In the genomic region with DNA sequence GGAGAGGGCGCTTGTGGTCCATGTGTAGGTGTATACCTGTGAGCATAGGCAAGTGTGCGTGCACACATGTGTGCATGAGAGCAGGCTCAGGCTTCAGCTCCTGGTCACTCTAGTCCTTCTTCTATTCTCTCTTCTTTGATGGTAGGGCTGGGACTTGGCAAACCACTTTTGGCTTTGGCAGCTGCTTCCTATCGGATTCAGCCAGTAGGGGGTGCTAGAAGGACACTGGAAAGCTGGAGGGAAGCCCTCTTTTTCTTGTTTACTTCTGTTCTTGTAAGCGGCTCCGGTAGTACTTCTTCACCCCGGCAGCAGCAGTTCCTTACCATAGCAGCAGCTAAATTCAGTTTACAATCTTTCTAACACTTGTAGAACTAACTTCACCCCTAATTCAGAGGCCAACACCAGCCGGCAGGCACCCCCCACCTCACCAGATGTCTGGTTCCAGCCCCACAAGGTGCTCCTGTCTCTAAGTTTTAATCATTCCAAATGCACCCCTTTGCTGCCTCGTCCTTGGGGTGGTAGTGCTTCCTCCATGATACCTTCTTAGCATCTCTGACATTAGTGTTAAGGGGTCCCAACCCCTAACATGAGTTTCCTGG, we compare ENCODE assay signal across 7 cellular contexts. TPM values are rescaled to one million over a fixed set of nuclear protein-coding genes. Genes with fewer than 3 reads are reported as not detected.
A peak's percentile ranks its signal among the peaks of the same experiment; 100 is the strongest.
DNase-seq lines count a peak whose midpoint lies in the region; ATAC-seq, FAIRE-seq and TF ChIP-seq lines count a peak whose summit lies in the region.

No MANE protein-coding gene starts in this region.

- intact Hi-C loops in testis (cut with DNase I; ENCODE audit: low total_unique reads) = loop anchor here (5.0 kb wide), 1 partner anchor 391 kb away; no protein-coding TSS in a partner anchor

- FAIRE-seq in TTC549 (lab: Jason Lieb, UNC) = peak; percentile 43

- 37% methylated on average over 8 of the region's 8 CpGs for WGBS in mesenchymal stem cell
- WGBS in testis, 2 donors = 57 to 65% methylated on average over 8 of the region's 8 CpGs

- H3K27me3 ChIP-seq in GM06990 (replicated peaks; ENCODE audit: control insufficient read depth, insufficient read depth, low read length) (no peaks in the 10 kb centered on the region), mesenchymal stem cell (ENCODE audit: control insufficient read depth in 1 of 2, insufficient read depth in 1 of 2, low read length in 2 of 2) (peaks cover under 1 to 5% of the 10 kb centered on the region in 2 experiments), testis (no peaks in the 10 kb centered on the region)

- no peak overlapping the region for H3K9ac ChIP-seq in mesenchymal stem cell (ENCODE audit: low read length)

- H4K8ac ChIP-seq in mesenchymal stem cell (ENCODE audit: low read length) = no peak overlapping the region

- TF ChIP-seq POLR2A in testis (IDR thresholded peaks at IDR 0.05) = no peak

- peak; percentile 66 for TF ChIP-seq CTCF in GM06990 (IDR thresholded peaks at IDR 0.05; ENCODE audit: insufficient read depth, low read length, poor library complexity, severe bottlenecking)
- TF ChIP-seq CTCF in cardiac fibroblast (IDR thresholded peaks at IDR 0.05; ENCODE audit: low read depth, low read length) = peak; percentile 62
- TF ChIP-seq CTCF in testis (IDR thresholded peaks at IDR 0.05) = peak in 2 of 3 experiments; percentile 39 to 42

- H2AK5ac ChIP-seq in mesenchymal stem cell (ENCODE audit: low read length, severe bottlenecking) = no peak overlapping the region

- no peak overlapping the region for H3K14ac ChIP-seq in mesenchymal stem cell (ENCODE audit: low read length in 2 of 2)

- H3K4me2 ChIP-seq in mesenchymal stem cell (ENCODE audit: low read length, poor library complexity, severe bottlenecking) = no peak overlapping the region

- H3K4me3 ChIP-seq in GM06990 (replicated peaks; ENCODE audit: low read depth, low read length) = no peak overlapping the region
- H3K4me3 ChIP-seq in cardiac fibroblast (replicated peaks in 1 of 2; ENCODE audit: low read depth in 2 of 2, low read length in 2 of 2) = no peak overlapping the region
- H3K4me3 ChIP-seq in mesenchymal stem cell (ENCODE audit: insufficient read depth in 1 of 2, low read depth in 1 of 2, low read length in 2 of 2) = no peak overlapping the region
- no peak overlapping the region for H3K4me3 ChIP-seq in testis

- no peak overlapping the region for H2BK120ac ChIP-seq in mesenchymal stem cell (ENCODE audit: low read depth, low read length)

- no peak overlapping the region for H2BK12ac ChIP-seq in mesenchymal stem cell (ENCODE audit: low read length in 2 of 2)

- H3K18ac ChIP-seq in mesenchymal stem cell (ENCODE audit: low read depth in 1 of 2, low read length in 2 of 2) = no peak overlapping the region

- no peak overlapping the region for H2BK15ac ChIP-seq in mesenchymal stem cell (ENCODE audit: low read depth, poor library complexity, severe bottlenecking)

- no peak overlapping the region for H3K23ac ChIP-seq in mesenchymal stem cell (ENCODE audit: low read length in 2 of 2)

- no peaks in the 10 kb centered on the region for H3K79me1 ChIP-seq in mesenchymal stem cell (replicated peaks; ENCODE audit: low read length, poor library complexity, severe bottlenecking)

- no peak for DNase-seq in GM06990 (ENCODE audit: extremely low read depth, insufficient read length)
- peak; percentile 79 for DNase-seq in NAMALWA (ENCODE audit: low spot score)
- peak; percentile 57 to 74 for DNase-seq in cardiac fibroblast (ENCODE audit: low read depth in 2 of 2)
- DNase-seq in mesenchymal stem cell = peak; percentile 29
- DNase-seq in testis = peak; percentile 64

- H3K27ac ChIP-seq in mesenchymal stem cell (ENCODE audit: low read length, poor library complexity, severe bottlenecking) (no peak overlapping the region), testis (no peak overlapping the region)

- H3K9me3 ChIP-seq in mesenchymal stem cell (ENCODE audit: control insufficient read depth, low read length) (peaks cover 9% of the 10 kb centered on the region), testis (no peaks in the 10 kb centered on the region)

- H3K4me1 ChIP-seq in mesenchymal stem cell (ENCODE audit: control insufficient read depth, insufficient read depth, low read depth, low read length) (no peaks in the 10 kb centered on the region), testis (no peaks in the 10 kb centered on the region)

- H3K4ac ChIP-seq in mesenchymal stem cell (ENCODE audit: low read depth in 1 of 2, low read length in 2 of 2) = no peak overlapping the region

- no peak for ATAC-seq in GM21526 (IDR thresholded peaks at IDR 0.05; ENCODE audit: low FRiP score, unreplicated experiment)

- no peaks in the 10 kb centered on the region for H3K36me3 ChIP-seq in GM06990 (ENCODE audit: control insufficient read depth, insufficient read depth, low read length)
- H3K36me3 ChIP-seq in mesenchymal stem cell (ENCODE audit: control insufficient read depth in 1 of 2, insufficient read depth in 2 of 2, low read depth in 1 of 2, low read length in 2 of 2) = no peaks in the 10 kb centered on the region
- H3K36me3 ChIP-seq in testis (ENCODE audit: low read depth, missing control alignments) = no peaks in the 10 kb centered on the region

- H2AFZ ChIP-seq in mesenchymal stem cell (ENCODE audit: low read depth, low read length) = no peak overlapping the region

- no peak overlapping the region for H2BK5ac ChIP-seq in mesenchymal stem cell (ENCODE audit: low read depth, low read length, poor library complexity, severe bottlenecking)

- no peak overlapping the region for H4K91ac ChIP-seq in mesenchymal stem cell (ENCODE audit: low read length)

RNA-seq across cellular contexts. Expression of gene NENF, which starts 25.1 kb away (rescaled TPM):
- polyA plus RNA-seq in mesenchymal stem cell (2013, experiment 1 of 2) = 44.7 TPM
- 49.2 TPM for polyA plus RNA-seq in mesenchymal stem cell (2013, experiment 2 of 2)
- total RNA-seq in testis = 10 to 100 TPM; 33.9 to 54.6 TPM
- polyA plus RNA-seq in testis (ENCODE audit: insufficient read depth, low read depth, low replicate concordance) = 41.6 TPM

RNA-seq across cellular contexts. Expression of gene PACC1, which starts 43.2 kb away (rescaled TPM):
- 5.6 TPM for polyA plus RNA-seq in mesenchymal stem cell (2013, experiment 1 of 2)
- polyA plus RNA-seq in mesenchymal stem cell (2013, experiment 2 of 2) = 5.9 TPM
- 10 to 100 TPM; 10.2 to 13.4 TPM for total RNA-seq in testis
- polyA plus RNA-seq in testis (ENCODE audit: insufficient read depth, low read depth, low replicate concordance) = 15.9 TPM
